20 cellular contexts compared by ENCODE assay signal in the genomic region with DNA sequence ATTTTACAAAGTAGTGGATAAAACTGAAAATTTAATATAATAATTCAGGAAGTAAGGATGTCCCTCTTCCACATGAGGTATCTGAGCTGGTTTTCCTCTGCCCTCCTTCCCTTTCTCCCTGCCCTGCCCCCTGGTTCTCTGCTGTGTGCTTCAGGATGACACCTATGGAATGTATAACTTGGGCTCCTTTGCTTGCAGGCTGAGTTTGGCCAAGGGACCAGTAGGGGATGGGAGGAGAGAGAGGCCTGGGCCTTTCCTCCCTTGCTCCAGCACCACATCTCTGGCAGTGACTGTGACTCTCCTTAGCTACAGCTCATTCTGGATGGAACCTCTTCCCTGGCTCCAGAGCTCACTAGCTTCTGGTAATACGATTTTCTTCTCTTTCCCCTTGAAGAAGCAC.
"Had no signal": no experiment of that assay in that cellular context is flagged by ENCODE, and none has a peak within 500 bp of the region (broad histone marks: within the 10 kb centered on the region; RNA-seq: fewer than 3 reads in every experiment).

No MANE protein-coding gene starts in this region.

- H3K9me3 ChIP-seq: heart left ventricle, left ventricle myocardium inferior, lower lobe of right lung, psoas muscle, right lobe of liver, spleen, testis had no signal

- H3K4me1 ChIP-seq: left ventricle myocardium inferior, lower lobe of right lung, psoas muscle, right lobe of liver, spleen, testis had no signal

- DNase-seq: dermis blood vessel endothelial cell; erythroblast; foreskin melanocyte; heart left ventricle; hippocampal formation; left ventricle myocardium inferior; lower lobe of right lung; mesendoderm; naive thymus-derived CD4-positive, alpha-beta T cell; nephron progenitor cell; psoas muscle; retina; right lobe of liver; spleen; stimulated activated CD4-positive, alpha-beta T cell treated with anti-CD3 and anti-CD28 coated beads, Interleukin-15, amount 100 ng/mL, for 24 hours; stimulated activated CD4-positive, alpha-beta T cell treated with anti-CD3 and anti-CD28 coated beads, Interleukin-1b, Interleukin-23, amount 100 ng/mL, for 48 hours; stimulated activated CD4-positive, alpha-beta T cell treated with anti-CD3 and anti-CD28 coated beads, Interleukin-4, amount 100 ng/mL, for 24 hours; testis; trophoblast cell had no signal

- H3K36me3 ChIP-seq: heart left ventricle, left ventricle myocardium inferior, lower lobe of right lung, right lobe of liver, spleen had no signal

- ATAC-seq: heart left ventricle; lower lobe of right lung; naive thymus-derived CD4-positive, alpha-beta T cell; psoas muscle; right lobe of liver; stimulated activated memory B cell treated with anti-CD40 and anti-IgM and Interleukin-4, amounts not matched to agents 10 μg/mL and 1 μg/mL and 100 μg/mL, for 72 hours had no signal

- H3K4me3 ChIP-seq: heart left ventricle, left ventricle myocardium inferior, lower lobe of right lung, psoas muscle, right lobe of liver, spleen, testis had no signal

- H3K27me3 ChIP-seq: heart left ventricle, right lobe of liver, spleen, testis had no signal

- H3K27ac ChIP-seq: left ventricle myocardium inferior, lower lobe of right lung, psoas muscle, right lobe of liver, spleen, testis had no signal
